18 cellular contexts compared by ENCODE assay signal in the genomic region with DNA sequence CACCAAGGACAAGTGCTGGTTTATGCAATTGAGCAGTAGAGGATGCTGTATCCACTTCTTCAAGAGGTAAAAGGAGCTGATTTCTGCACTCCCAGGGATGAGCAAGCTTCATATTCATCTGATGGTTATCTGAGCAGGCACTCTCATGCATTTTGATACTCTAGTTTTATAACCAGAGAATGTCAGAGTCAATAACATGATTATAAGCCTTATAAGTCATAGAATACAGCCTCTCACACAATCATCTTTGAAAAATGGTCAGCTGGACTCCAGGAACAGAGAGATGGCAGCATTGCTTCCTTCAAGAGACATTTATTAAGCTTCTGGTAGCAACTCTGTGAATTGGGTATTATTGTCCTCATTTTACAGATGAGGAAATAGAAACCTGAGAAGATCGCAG.
A peak's percentile ranks its signal among the peaks of the same experiment; 100 is the strongest.
DNase-seq lines count a peak whose midpoint lies in the region; ATAC-seq and TF ChIP-seq lines count a peak whose summit lies in the region.
"Had no signal": no experiment of that assay in that cellular context is flagged by ENCODE, and none has a peak within 500 bp of the region (broad histone marks: within the 10 kb centered on the region; RNA-seq: fewer than 3 reads in every experiment).

No MANE protein-coding gene starts in this region.

- TF ChIP-seq RAD21 in liver (IDR thresholded peaks at IDR 0.05), result peak; percentile 18 to 23

- H3K4me1 ChIP-seq in liver (ENCODE audit: control insufficient read depth in 4 of 4, insufficient read depth in 4 of 4, low read length in 3 of 4) (no peaks in the 10 kb centered on the region), right lobe of liver (no peaks in the 10 kb centered on the region)

- H3K27ac ChIP-seq in liver (ENCODE audit: low read depth in 1 of 2, low read length in 2 of 2) (no peak overlapping the region), right lobe of liver (no peak overlapping the region)
- H3K27ac ChIP-seq: SJSA1, tibial nerve had no signal

- no peaks in the 10 kb centered on the region for H3K36me3 ChIP-seq in liver (ENCODE audit: control insufficient read depth in 4 of 4, insufficient read depth in 3 of 4, low read depth in 1 of 4, low read length in 3 of 4)
- no peaks in the 10 kb centered on the region for H3K36me3 ChIP-seq in right lobe of liver
- H3K36me3 ChIP-seq: right atrium auricular region, SJSA1, tibial nerve had no signal

- H3K4me3 ChIP-seq in liver (ENCODE audit: low read depth in 1 of 3, low read length in 3 of 3) (no peak overlapping the region), right lobe of liver (no peak overlapping the region), fibroblast of villous mesenchyme (ENCODE audit: low read depth, low read length) (no peak overlapping the region)
- H3K4me3 ChIP-seq: right atrium auricular region, SJSA1, tibial nerve had no signal

- intact Hi-C loops in right lobe of liver (cut with DNase I), result no loop called here

- H3K9ac ChIP-seq in liver (ENCODE audit: low read depth in 1 of 2, low read length in 2 of 2), result no peak overlapping the region

- DNase-seq in right lobe of liver (no peak), fibroblast of villous mesenchyme (ENCODE audit: low read depth) (peak; percentile 15), A172 (ENCODE audit: low spot score) (no peak), NCI-H2107 (lab: John Stamatoyannopoulos, UW) (no peak)
- DNase-seq: activated CD4-positive, alpha-beta T cell treated with anti-CD3 and anti-CD28 coated beads, Interleukin-2, amount 50 U/mL, for 48 hours; activated T-cell treated with anti-CD3 and anti-CD28 coated beads, Interleukin-2, amount 50 U/mL, for 72 hours; cortex of kidney; DMS 273 treated with DMSO at 0.1 percent for 48 hours; NCI-H2171; stimulated activated CD4-positive, alpha-beta T cell treated with anti-CD3 and anti-CD28 coated beads, Interleukin-4, amount 100 ng/mL, for 1 hour had no signal

- ATAC-seq in right lobe of liver (no peak), SK-N-SH treated with all-trans-retinoic acid at 6 μM for 48 hours (peak; percentile 78), HG02678 (IDR thresholded peaks at IDR 0.05; ENCODE audit: unreplicated experiment) (no peak), GM19328 (IDR thresholded peaks at IDR 0.05; ENCODE audit: unreplicated experiment) (no peak)
- ATAC-seq: activated T-cell treated with anti-CD3 and anti-CD28 coated beads, Interleukin-2, amount 50 U/mL, for 72 hours; left lobe of liver had no signal

- TF ChIP-seq CTCF in liver (IDR thresholded peaks at IDR 0.05; ENCODE audit: low read depth, low read length, missing input control) (no peak), right lobe of liver (IDR thresholded peaks at IDR 0.05) (no peak), fibroblast of villous mesenchyme (IDR thresholded peaks at IDR 0.05; ENCODE audit: insufficient read depth, low read depth, low read length) (peak; percentile 5)

- 80% methylated on average over 1 of the region's 1 CpG for whole genome bisulfite sequencing in liver
- 63% methylated on average over 1 of the region's 1 CpG for WGBS in right lobe of liver (ENCODE audit: insufficient coverage, low coverage, low lambda C conversion rate, missing lambda C conversion rate)

- TF ChIP-seq POLR2A in right lobe of liver (IDR thresholded peaks at IDR 0.05), result no peak

- H3K27me3 ChIP-seq in liver (ENCODE audit: control insufficient read depth in 4 of 4, insufficient read depth in 4 of 4, low read length in 3 of 4) (no peaks in the 10 kb centered on the region), right lobe of liver (no peaks in the 10 kb centered on the region)
- H3K27me3 ChIP-seq: right atrium auricular region, SJSA1, tibial nerve had no signal

- H3K9me3 ChIP-seq in liver (ENCODE audit: control insufficient read depth in 4 of 4, low read length in 3 of 4) (no peaks in the 10 kb centered on the region), right lobe of liver (no peaks in the 10 kb centered on the region)
- H3K9me3 ChIP-seq: right atrium auricular region, SJSA1, tibial nerve had no signal

TF ChIP-seq in liver, 16 proteins besides CTCF, POLR2A, EP300 and RAD21:
- TF ChIP-seq YY1 (IDR thresholded peaks at IDR 0.05) (no peak), TAF1 (conservative IDR thresholded peaks at IDR 0.05) (no peak)
- TF ChIP-seq, protein P1, sequence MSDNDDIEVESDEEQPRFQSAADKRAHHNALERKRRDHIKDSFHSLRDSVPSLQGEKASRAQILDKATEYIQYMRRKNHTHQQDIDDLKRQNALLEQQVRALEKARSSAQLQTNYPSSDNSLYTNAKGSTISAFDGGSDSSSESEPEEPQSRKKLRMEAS (IDR thresholded peaks at IDR 0.05), result no peak

TF ChIP-seq in SK-N-SH treated with all-trans-retinoic acid at 6 μM for 48 hours, 23 proteins besides CTCF, POLR2A, EP300 and RAD21:
- TF ChIP-seq ZFP3 (CRISPR knock-in tag; IDR thresholded peaks at IDR 0.05) (0 out of 2 replicates have a peak, but pooled peaks have one; percentile 48), SNAI2 (CRISPR knock-in tag; IDR thresholded peaks at IDR 0.05) (0 out of 2 replicates have a peak, but pooled peaks have one; percentile 22), CSDC2 (CRISPR knock-in tag; IDR thresholded peaks at IDR 0.05) (no peak), ISL1 (CRISPR knock-in tag; IDR thresholded peaks at IDR 0.05) (peak; percentile 68)
TF ChIP-seq in SK-N-SH treated with all-trans-retinoic acid at 6 μM for 48 hours: peak in this region for 3.
